In the genomic region with DNA sequence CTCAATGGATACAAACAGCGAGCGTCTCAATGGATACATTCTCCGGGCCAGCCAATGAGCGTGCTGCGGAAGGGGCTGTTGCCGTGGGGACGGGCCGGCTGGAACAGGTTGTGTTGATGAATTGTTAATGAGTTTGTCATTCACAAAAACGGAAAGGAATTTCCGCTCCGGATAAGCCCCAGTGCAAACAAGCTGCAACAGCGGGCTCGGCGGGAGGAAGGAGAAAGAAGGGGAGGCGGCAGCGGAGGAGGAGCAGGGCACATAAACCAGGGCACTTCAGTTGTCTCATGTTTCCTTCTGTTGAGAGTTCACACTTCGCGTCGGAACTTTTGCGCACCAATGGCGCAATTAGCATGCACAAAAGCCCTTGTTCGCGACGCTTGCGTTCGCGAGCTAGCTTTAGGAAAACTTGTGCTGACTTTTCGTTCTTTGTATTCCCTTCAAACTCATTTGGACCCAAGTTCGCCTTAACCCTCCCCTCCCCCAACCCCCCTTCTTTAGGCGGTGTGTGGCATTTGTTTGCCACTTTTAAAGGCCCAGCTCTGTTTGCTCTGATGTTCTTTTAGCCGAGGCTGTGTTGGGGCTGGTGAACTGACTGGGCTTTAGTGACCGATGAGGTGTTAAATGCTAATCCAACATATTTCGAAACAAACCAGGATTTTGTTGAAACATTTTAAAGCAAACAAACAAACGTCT, we compare ENCODE assay signal across 1 cellular context.
TF ChIP-seq lines count a peak whose summit lies in the region.

A gene with protein sequence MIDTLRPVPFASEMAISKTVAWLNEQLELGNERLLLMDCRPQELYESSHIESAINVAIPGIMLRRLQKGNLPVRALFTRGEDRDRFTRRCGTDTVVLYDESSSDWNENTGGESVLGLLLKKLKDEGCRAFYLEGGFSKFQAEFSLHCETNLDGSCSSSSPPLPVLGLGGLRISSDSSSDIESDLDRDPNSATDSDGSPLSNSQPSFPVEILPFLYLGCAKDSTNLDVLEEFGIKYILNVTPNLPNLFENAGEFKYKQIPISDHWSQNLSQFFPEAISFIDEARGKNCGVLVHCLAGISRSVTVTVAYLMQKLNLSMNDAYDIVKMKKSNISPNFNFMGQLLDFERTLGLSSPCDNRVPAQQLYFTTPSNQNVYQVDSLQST (minus strand): TSS at position 10 of the 696 bp plus-strand sequence. CDS start 462 bp downstream, outside the sequence.

TF ChIP-seq in HepG2, 621 proteins besides CTCF, POLR2A, EP300 and RAD21 (continued from another document and continues in another):
- TF ChIP-seq, protein P1, sequence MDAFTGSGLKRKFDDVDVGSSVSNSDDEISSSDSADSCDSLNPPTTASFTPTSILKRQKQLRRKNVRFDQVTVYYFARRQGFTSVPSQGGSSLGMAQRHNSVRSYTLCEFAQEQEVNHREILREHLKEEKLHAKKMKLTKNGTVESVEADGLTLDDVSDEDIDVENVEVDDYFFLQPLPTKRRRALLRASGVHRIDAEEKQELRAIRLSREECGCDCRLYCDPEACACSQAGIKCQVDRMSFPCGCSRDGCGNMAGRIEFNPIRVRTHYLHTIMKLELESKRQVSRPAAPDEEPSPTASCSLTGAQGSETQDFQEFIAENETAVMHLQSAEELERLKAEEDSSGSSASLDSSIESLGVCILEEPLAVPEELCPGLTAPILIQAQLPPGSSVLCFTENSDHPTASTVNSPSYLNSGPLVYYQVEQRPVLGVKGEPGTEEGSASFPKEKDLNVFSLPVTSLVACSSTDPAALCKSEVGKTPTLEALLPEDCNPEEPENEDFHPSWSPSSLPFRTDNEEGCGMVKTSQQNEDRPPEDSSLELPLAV (CRISPR knock-in tag; conservative IDR thresholded peaks at IDR 0.05; ENCODE audit: low read depth), result no peak
- TF ChIP-seq ZMAT3 (CRISPR knock-in tag; conservative IDR thresholded peaks at IDR 0.05) (no peak), ZNF468 (CRISPR knock-in tag; IDR thresholded peaks at IDR 0.05) (no peak), IKZF1 (IDR thresholded peaks at IDR 0.05) (no peak), ZNF260 (CRISPR knock-in tag; IDR thresholded peaks at IDR 0.05; ENCODE audit: borderline replicate concordance, low read depth) (no peak), KDM5B (CRISPR knock-in tag; IDR thresholded peaks at IDR 0.05; ENCODE audit: borderline replicate concordance) (no peak), ZNF780A (CRISPR knock-in tag; IDR thresholded peaks at IDR 0.05) (no peak), TARDBP (CRISPR knock-in tag; IDR thresholded peaks at IDR 0.05) (peak; percentile 93), FOXK1 (CRISPR knock-in tag; IDR thresholded peaks at IDR 0.05; ENCODE audit: borderline replicate concordance, low read depth) (peak; percentile 86), ZSCAN22 (CRISPR knock-in tag; IDR thresholded peaks at IDR 0.05) (no peak), THYN1 (CRISPR knock-in tag; IDR thresholded peaks at IDR 0.05; ENCODE audit: borderline replicate concordance, low read depth) (no peak), ARNT2 (CRISPR knock-in tag; IDR thresholded peaks at IDR 0.05; ENCODE audit: low read depth) (peak; percentile 71), ZBTB42 (CRISPR knock-in tag; IDR thresholded peaks at IDR 0.05) (0 out of 2 replicates have a peak, but pooled peaks have one; percentile 57), ZNF788 (CRISPR knock-in tag; IDR thresholded peaks at IDR 0.05; ENCODE audit: borderline replicate concordance) (peak; percentile 73; the same call in 1 of the 2 replicates), ZNF775 (CRISPR knock-in tag; IDR thresholded peaks at IDR 0.05; ENCODE audit: borderline replicate concordance) (no peak), TEAD3 (CRISPR knock-in tag; optimal IDR thresholded peaks at IDR 0.05; ENCODE audit: borderline replicate concordance) (peak; percentile 97), SMYD3 (CRISPR knock-in tag; IDR thresholded peaks at IDR 0.05) (no peak), LCORL (IDR thresholded peaks at IDR 0.05) (no peak), LCORL (CRISPR knock-in tag; IDR thresholded peaks at IDR 0.05) (peak; percentile 91), ZNF569 (CRISPR knock-in tag; IDR thresholded peaks at IDR 0.05; ENCODE audit: borderline replicate concordance) (no peak), EEA1 (CRISPR knock-in tag; IDR thresholded peaks at IDR 0.05; ENCODE audit: borderline replicate concordance) (no peak; the same call in 1 of the 2 replicates), MLLT10 (CRISPR knock-in tag; IDR thresholded peaks at IDR 0.05) (no peak), KLF15 (CRISPR knock-in tag; IDR thresholded peaks at IDR 0.05; ENCODE audit: borderline replicate concordance) (peak; percentile 47; the same call in 1 of the 2 replicates), ZBTB20 (CRISPR knock-in tag; IDR thresholded peaks at IDR 0.05; ENCODE audit: borderline replicate concordance, low read depth) (peak; percentile 77; the same call in 1 of the 2 replicates), CBX2 (IDR thresholded peaks at IDR 0.05; ENCODE audit: low read depth, low read length) (no peak), CBX2 (CRISPR knock-in tag; IDR thresholded peaks at IDR 0.05; ENCODE audit: low read depth) (no peak), ZNF749 (CRISPR knock-in tag; IDR thresholded peaks at IDR 0.05; ENCODE audit: borderline replicate concordance) (0 out of 2 replicates have a peak, but pooled peaks have one; percentile 79), CREB1 (IDR thresholded peaks at IDR 0.05) (peak; percentile 37; the same call in 1 of the 2 replicates), CREB1 (CRISPR knock-in tag; IDR thresholded peaks at IDR 0.05) (peak; percentile 70; the same call in 1 of the 2 replicates), ZFP62 (CRISPR knock-in tag; IDR thresholded peaks at IDR 0.05) (no peak), NCOA5 (CRISPR knock-in tag; IDR thresholded peaks at IDR 0.05) (no peak), ZNF225 (CRISPR knock-in tag; IDR thresholded peaks at IDR 0.05) (no peak), NAIF1 (CRISPR knock-in tag; IDR thresholded peaks at IDR 0.05; ENCODE audit: borderline replicate concordance) (peak; percentile 96), CBX1 (IDR thresholded peaks at IDR 0.05; ENCODE audit: low read depth) (peak; percentile 15), NR2F6 (IDR thresholded peaks at IDR 0.05) (peak; percentile 83), NR2F6 (CRISPR knock-in tag; IDR thresholded peaks at IDR 0.05) (peak; percentile 86), PLRG1 (conservative IDR thresholded peaks at IDR 0.05) (no peak), HDAC2 (CRISPR knock-in tag; IDR thresholded peaks at IDR 0.05) (peak; percentile 88), ZNF598 (CRISPR knock-in tag; IDR thresholded peaks at IDR 0.05; ENCODE audit: borderline replicate concordance) (no peak), ZKSCAN5 (CRISPR knock-in tag; IDR thresholded peaks at IDR 0.05) (no peak; the same call in 1 of the 2 replicates), ZNF121 (CRISPR knock-in tag; IDR thresholded peaks at IDR 0.05) (peak; percentile 39; the same call in 1 of the 2 replicates), GTF3A (CRISPR knock-in tag; conservative IDR thresholded peaks at IDR 0.05) (no peak), POGZ (CRISPR knock-in tag; IDR thresholded peaks at IDR 0.05) (peak; percentile 57; the same call in 1 of the 2 replicates)
- TF ChIP-seq, protein P2, sequence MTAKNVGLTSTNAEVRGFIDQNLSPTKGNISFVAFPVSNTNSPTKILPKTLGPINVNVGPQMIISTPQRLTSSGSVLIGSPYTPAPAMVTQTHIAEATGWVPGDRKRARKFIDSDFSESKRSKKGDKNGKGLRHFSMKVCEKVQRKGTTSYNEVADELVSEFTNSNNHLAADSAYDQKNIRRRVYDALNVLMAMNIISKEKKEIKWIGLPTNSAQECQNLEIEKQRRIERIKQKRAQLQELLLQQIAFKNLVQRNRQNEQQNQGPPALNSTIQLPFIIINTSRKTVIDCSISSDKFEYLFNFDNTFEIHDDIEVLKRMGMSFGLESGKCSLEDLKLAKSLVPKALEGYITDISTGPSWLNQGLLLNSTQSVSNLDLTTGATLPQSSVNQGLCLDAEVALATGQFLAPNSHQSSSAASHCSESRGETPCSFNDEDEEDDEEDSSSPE (CRISPR knock-in tag; IDR thresholded peaks at IDR 0.05), result peak; percentile 77
- TF ChIP-seq, protein P3, sequence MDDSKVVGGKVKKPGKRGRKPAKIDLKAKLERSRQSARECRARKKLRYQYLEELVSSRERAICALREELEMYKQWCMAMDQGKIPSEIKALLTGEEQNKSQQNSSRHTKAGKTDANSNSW (CRISPR knock-in tag; IDR thresholded peaks at IDR 0.05; ENCODE audit: borderline replicate concordance), result no peak
- TF ChIP-seq, protein P4, sequence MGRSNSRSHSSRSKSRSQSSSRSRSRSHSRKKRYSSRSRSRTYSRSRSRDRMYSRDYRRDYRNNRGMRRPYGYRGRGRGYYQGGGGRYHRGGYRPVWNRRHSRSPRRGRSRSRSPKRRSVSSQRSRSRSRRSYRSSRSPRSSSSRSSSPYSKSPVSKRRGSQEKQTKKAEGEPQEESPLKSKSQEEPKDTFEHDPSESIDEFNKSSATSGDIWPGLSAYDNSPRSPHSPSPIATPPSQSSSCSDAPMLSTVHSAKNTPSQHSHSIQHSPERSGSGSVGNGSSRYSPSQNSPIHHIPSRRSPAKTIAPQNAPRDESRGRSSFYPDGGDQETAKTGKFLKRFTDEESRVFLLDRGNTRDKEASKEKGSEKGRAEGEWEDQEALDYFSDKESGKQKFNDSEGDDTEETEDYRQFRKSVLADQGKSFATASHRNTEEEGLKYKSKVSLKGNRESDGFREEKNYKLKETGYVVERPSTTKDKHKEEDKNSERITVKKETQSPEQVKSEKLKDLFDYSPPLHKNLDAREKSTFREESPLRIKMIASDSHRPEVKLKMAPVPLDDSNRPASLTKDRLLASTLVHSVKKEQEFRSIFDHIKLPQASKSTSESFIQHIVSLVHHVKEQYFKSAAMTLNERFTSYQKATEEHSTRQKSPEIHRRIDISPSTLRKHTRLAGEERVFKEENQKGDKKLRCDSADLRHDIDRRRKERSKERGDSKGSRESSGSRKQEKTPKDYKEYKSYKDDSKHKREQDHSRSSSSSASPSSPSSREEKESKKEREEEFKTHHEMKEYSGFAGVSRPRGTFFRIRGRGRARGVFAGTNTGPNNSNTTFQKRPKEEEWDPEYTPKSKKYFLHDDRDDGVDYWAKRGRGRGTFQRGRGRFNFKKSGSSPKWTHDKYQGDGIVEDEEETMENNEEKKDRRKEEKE (IDR thresholded peaks at IDR 0.05), result no peak
- TF ChIP-seq, protein P5, sequence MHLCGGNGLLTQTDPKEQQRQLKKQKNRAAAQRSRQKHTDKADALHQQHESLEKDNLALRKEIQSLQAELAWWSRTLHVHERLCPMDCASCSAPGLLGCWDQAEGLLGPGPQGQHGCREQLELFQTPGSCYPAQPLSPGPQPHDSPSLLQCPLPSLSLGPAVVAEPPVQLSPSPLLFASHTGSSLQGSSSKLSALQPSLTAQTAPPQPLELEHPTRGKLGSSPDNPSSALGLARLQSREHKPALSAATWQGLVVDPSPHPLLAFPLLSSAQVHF (CRISPR knock-in tag; IDR thresholded peaks at IDR 0.05), result no peak
- TF ChIP-seq, protein P6, sequence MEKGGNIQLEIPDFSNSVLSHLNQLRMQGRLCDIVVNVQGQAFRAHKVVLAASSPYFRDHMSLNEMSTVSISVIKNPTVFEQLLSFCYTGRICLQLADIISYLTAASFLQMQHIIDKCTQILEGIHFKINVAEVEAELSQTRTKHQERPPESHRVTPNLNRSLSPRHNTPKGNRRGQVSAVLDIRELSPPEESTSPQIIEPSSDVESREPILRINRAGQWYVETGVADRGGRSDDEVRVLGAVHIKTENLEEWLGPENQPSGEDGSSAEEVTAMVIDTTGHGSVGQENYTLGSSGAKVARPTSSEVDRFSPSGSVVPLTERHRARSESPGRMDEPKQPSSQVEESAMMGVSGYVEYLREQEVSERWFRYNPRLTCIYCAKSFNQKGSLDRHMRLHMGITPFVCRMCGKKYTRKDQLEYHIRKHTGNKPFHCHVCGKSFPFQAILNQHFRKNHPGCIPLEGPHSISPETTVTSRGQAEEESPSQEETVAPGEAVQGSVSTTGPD (CRISPR knock-in tag; IDR thresholded peaks at IDR 0.05), result no peak
- TF ChIP-seq, protein P7, sequence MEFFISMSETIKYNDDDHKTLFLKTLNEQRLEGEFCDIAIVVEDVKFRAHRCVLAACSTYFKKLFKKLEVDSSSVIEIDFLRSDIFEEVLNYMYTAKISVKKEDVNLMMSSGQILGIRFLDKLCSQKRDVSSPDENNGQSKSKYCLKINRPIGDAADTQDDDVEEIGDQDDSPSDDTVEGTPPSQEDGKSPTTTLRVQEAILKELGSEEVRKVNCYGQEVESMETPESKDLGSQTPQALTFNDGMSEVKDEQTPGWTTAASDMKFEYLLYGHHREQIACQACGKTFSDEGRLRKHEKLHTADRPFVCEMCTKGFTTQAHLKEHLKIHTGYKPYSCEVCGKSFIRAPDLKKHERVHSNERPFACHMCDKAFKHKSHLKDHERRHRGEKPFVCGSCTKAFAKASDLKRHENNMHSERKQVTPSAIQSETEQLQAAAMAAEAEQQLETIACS (CRISPR knock-in tag; IDR thresholded peaks at IDR 0.05), result no peak
- TF ChIP-seq, protein P8, sequence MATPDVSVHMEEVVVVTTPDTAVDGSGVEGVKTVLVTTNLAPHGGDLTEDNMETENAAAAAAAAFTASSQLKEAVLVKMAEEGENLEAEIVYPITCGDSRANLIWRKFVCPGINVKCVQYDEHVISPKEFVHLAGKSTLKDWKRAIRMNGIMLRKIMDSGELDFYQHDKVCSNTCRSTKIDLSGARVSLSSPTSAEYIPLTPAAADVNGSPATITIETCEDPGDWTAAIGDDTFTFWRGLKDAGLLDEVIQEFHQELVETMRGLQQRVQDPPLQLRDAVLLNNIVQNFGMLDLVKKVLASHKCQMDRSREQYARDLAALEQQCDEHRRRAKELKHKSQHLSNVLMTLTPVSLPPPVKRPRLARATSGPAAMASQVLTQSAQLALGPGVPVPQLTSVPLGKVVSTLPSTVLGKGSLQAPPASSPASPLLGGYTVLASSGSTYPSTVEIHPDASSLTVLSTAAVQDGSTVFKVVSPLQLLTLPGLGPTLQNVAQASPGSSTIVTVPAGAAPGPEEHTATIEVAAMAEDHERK (CRISPR knock-in tag; IDR thresholded peaks at IDR 0.05; ENCODE audit: low read depth), result no peak
- TF ChIP-seq, protein P9, sequence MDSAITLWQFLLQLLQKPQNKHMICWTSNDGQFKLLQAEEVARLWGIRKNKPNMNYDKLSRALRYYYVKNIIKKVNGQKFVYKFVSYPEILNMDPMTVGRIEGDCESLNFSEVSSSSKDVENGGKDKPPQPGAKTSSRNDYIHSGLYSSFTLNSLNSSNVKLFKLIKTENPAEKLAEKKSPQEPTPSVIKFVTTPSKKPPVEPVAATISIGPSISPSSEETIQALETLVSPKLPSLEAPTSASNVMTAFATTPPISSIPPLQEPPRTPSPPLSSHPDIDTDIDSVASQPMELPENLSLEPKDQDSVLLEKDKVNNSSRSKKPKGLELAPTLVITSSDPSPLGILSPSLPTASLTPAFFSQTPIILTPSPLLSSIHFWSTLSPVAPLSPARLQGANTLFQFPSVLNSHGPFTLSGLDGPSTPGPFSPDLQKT (CRISPR knock-in tag; IDR thresholded peaks at IDR 0.05; ENCODE audit: borderline replicate concordance), result no peak
- TF ChIP-seq, protein P10, sequence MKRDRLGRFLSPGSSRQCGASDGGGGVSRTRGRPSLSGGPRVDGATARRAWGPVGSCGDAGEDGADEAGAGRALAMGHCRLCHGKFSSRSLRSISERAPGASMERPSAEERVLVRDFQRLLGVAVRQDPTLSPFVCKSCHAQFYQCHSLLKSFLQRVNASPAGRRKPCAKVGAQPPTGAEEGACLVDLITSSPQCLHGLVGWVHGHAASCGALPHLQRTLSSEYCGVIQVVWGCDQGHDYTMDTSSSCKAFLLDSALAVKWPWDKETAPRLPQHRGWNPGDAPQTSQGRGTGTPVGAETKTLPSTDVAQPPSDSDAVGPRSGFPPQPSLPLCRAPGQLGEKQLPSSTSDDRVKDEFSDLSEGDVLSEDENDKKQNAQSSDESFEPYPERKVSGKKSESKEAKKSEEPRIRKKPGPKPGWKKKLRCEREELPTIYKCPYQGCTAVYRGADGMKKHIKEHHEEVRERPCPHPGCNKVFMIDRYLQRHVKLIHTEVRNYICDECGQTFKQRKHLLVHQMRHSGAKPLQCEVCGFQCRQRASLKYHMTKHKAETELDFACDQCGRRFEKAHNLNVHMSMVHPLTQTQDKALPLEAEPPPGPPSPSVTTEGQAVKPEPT (CRISPR knock-in tag; IDR thresholded peaks at IDR 0.05; ENCODE audit: low read depth), result 0 out of 2 replicates have a peak, but pooled peaks have one; percentile 41
